12 cellular contexts compared by ENCODE assay signal in genomic region chr17:4247981-4248388, GRCh38. TPM values are rescaled to one million over a fixed set of nuclear protein-coding genes. Genes with fewer than 3 reads are reported as not detected.
A peak's percentile ranks its signal among the peaks of the same experiment; 100 is the strongest.
DNase-seq lines count a peak whose midpoint lies in the region; ATAC-seq and TF ChIP-seq lines count a peak whose summit lies in the region.
"Had no signal": no experiment of that assay in that cellular context is flagged by ENCODE, and none has a peak within 500 bp of the region (broad histone marks: within the 10 kb centered on the region; RNA-seq: fewer than 3 reads in every experiment).

No MANE protein-coding gene starts in this region.

- TF ChIP-seq EP300 in suprapubic skin (IDR thresholded peaks at IDR 0.05): no peak

- WGBS in suprapubic skin: 75% methylated on average over 7 of the region's 11 CpGs

- peak overlapping the region; percentile 22 for H3K27ac Mint-ChIP-seq in activated naive CD8-positive, alpha-beta T cell
- H3K27ac Mint-ChIP-seq: nephron progenitor cell had no signal

- peak; percentile 50 for DNase-seq in NCI-H2171 treated with DMSO at 0.1 percent for 48 hours (lab: John Stamatoyannopoulos, UW)
- DNase-seq in NCI-H2171 (lab: John Stamatoyannopoulos, UW): no peak
- DNase-seq in islet precursor cell: peak; percentile 95
- no peak for DNase-seq in suprapubic skin (ENCODE audit: low spot score in 2 of 2)
- no peak for DNase-seq in GM10266 (ENCODE audit: extremely low spot score)
- DNase-seq in DMS 273 treated with DMSO at 0.1 percent for 48 hours (lab: John Stamatoyannopoulos, UW): no peak
- DNase-seq: activated CD4-positive, alpha-beta T cell treated with anti-CD3 and anti-CD28 coated beads for 4 hours; nephron progenitor cell; stimulated activated CD4-positive, alpha-beta T cell treated with anti-CD3 and anti-CD28 coated beads, Interleukin-2, amount 100 ng/mL, for 24 hours had no signal

- no peaks in the 10 kb centered on the region for H3K9me3 ChIP-seq in suprapubic skin

- peaks cover 48% of the 10 kb centered on the region for H3K4me1 Mint-ChIP-seq in activated naive CD8-positive, alpha-beta T cell (ENCODE audit: low read depth)

- H3K9me3 Mint-ChIP-seq in activated naive CD8-positive, alpha-beta T cell (ENCODE audit: low read depth): no peaks in the 10 kb centered on the region
- H3K9me3 Mint-ChIP-seq: nephron progenitor cell had no signal

- ATAC-seq in GM21786 (IDR thresholded peaks at IDR 0.05; ENCODE audit: unreplicated experiment): no peak

- H3K4me3 Mint-ChIP-seq in activated naive CD8-positive, alpha-beta T cell: no peak overlapping the region
- H3K4me3 Mint-ChIP-seq: nephron progenitor cell had no signal

- no peak for TF ChIP-seq CTCF in suprapubic skin (IDR thresholded peaks at IDR 0.05)
- TF ChIP-seq CTCF in GM10266 (IDR thresholded peaks at IDR 0.05; ENCODE audit: control insufficient read depth, insufficient read depth, low read depth, missing control alignments): no peak

- H3K27me3 ChIP-seq in suprapubic skin: no peaks in the 10 kb centered on the region

- TF ChIP-seq POLR2A in suprapubic skin (IDR thresholded peaks at IDR 0.05): no peak

- H3K4me1 ChIP-seq in suprapubic skin: peaks cover 26% of the 10 kb centered on the region

- H3K36me3 Mint-ChIP-seq in activated naive CD8-positive, alpha-beta T cell: no peaks in the 10 kb centered on the region

- peak overlapping the region; percentile 73 for H3K27ac ChIP-seq in suprapubic skin
- H3K27ac ChIP-seq: SK-N-MC had no signal

- no peak overlapping the region for H3K4me3 ChIP-seq in suprapubic skin
- H3K4me3 ChIP-seq: SK-N-MC had no signal

- no peaks in the 10 kb centered on the region for H3K36me3 ChIP-seq in suprapubic skin

- H3K27me3 Mint-ChIP-seq in activated naive CD8-positive, alpha-beta T cell: no peaks in the 10 kb centered on the region

RNA-seq across cellular contexts. Expression of gene ANKFY1, which starts 15.8 kb away (rescaled TPM):
- total RNA-seq in suprapubic skin: 10 to 100 TPM; 25.6 to 70.6 (median 44.9) TPM

Comparison
In these comparisons a context has a peak if more than half of its experiments do, and no peak if none do; other contexts are left out.
1. DNase-seq: peak in NCI-H2171 treated with DMSO at 0.1 percent for 48 hours (single experiment) and islet precursor cell (single experiment); none in NCI-H2171 (single experiment), suprapubic skin (0 of 2), GM10266 (single experiment) and DMS 273 treated with DMSO at 0.1 percent for 48 hours (single experiment).